ENCODE assay signal across 8 cellular contexts in the genomic region with DNA sequence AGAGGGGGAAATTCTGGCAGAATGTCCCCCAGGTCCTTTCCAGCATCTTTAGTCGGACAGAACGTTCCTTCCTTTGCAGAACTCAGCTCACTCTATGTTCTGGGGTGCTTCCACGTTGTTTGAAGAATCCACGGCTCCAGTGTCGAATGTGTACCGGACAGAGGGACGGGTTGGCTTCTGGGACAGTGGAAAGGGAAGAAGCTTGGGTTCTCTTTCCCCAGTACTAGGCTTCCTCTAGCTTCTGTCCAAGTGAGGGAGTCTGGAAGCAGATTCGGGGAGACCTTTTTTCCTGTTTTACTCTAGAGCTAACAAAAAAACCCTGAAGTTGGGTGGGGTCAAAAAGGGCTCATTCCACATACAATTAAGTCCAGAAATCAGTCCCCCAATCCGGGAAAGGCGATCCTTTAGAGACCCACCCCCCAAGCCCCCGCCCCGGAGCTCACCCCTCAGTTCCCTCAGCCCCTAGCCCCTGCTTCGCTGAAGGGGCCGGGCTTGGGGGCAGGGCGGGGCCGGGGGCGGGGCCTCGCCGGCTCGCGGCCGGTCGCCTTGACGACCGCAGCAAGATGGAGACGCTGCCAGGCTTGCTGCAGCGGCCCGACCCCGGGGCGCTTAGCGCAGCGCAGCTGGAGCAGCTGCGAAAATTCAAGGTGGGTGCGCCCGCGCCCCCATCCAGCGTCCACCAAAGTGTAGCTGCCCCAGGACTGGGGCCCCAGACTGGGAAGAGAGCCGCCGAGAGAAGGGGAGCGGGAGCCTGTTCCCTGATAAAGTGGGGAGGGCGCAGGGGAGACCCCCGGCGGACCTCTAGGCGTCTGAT. TPM values are rescaled to one million over a fixed set of nuclear protein-coding genes. Genes with fewer than 3 reads are reported as not detected.
DNase-seq lines count a peak whose midpoint lies in the region; ATAC-seq and TF ChIP-seq lines count a peak whose summit lies in the region.

A gene with protein sequence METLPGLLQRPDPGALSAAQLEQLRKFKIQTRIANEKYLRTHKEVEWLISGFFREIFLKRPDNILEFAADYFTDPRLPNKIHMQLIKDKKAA (plus strand): TSS at position 549 of the 814 bp plus-strand sequence. CDS start 15 bp downstream, at position 564.

- no peaks in the 10 kb centered on the region for H3K79me2 ChIP-seq in OCI-LY7 (ENCODE audit: insufficient read depth, low read depth, low read length)

- no peaks in the 10 kb centered on the region for H3K36me3 ChIP-seq in CD4-positive, CD25-positive, alpha-beta regulatory T cell (ENCODE audit: control insufficient read depth, insufficient read depth, low read length)
- H3K36me3 ChIP-seq in OCI-LY7 (ENCODE audit: insufficient read depth, low read length) (no peaks in the 10 kb centered on the region), iPS DF 6.9 (ENCODE audit: control insufficient read depth, insufficient read depth, low read length) (no peaks in the 10 kb centered on the region), skeletal muscle tissue (ENCODE audit: control insufficient read depth in 3 of 3, insufficient read depth in 3 of 3, low read length in 3 of 3) (no peaks in the 10 kb centered on the region)

- CTCF ChIA-PET in OCI-LY7 (lab: Charles Lee; ENCODE audit: unreplicated experiment) = interaction anchor here (0.7 kb wide), 1 partner anchor 277 kb away, joined by 8 read pairs; no protein-coding TSS in a partner anchor

- ATAC-seq in CD4-positive, CD25-positive, alpha-beta regulatory T cell (ENCODE audit: low read depth in 2 of 2) = peak; percentile 73 to 83
- ATAC-seq in GM21576 (IDR thresholded peaks at IDR 0.05; ENCODE audit: unreplicated experiment) = peak; percentile 47
- ATAC-seq in HG02852 (IDR thresholded peaks at IDR 0.05; ENCODE audit: unreplicated experiment) = no peak

- H3K27ac Mint-ChIP-seq in CD4-positive, CD25-positive, alpha-beta regulatory T cell = peak within 1 kb of the TSS; percentile 2 to 59 (median 23)
- peak within 1 kb of the TSS; percentile 26 for H3K27ac Mint-ChIP-seq in activated naive CD8-positive, alpha-beta T cell treated with anti-CD3 and anti-CD28 coated beads for 36 hours

- H3K27me3 Mint-ChIP-seq in CD4-positive, CD25-positive, alpha-beta regulatory T cell = peaks cover 90% of the 10 kb centered on the region
- peaks cover 89% of the 10 kb centered on the region for H3K27me3 Mint-ChIP-seq in activated naive CD8-positive, alpha-beta T cell treated with anti-CD3 and anti-CD28 coated beads for 36 hours

- H3K9me2 ChIP-seq in OCI-LY7 (ENCODE audit: insufficient read depth, low read length) = no peaks in the 10 kb centered on the region

- peak within 1 kb of the TSS; percentile 78 to 82 (median 79) for H3K9ac ChIP-seq in skeletal muscle tissue (ENCODE audit: low read depth in 1 of 3, low read length in 3 of 3)

- intact Hi-C loops in OCI-LY7 (cut with micrococcal nuclease; ENCODE audit: unreplicated experiment) = loop anchor here (5.0 kb wide), 1 partner anchor 129 kb away; no protein-coding TSS in a partner anchor

- peak; percentile 40 to 57 (median 42) for DNase-seq in CD4-positive, CD25-positive, alpha-beta regulatory T cell
- DNase-seq in OCI-LY7 (ENCODE audit: low spot score) (peak; percentile 56), iPS DF 6.9 (ENCODE audit: low read depth, low spot score) (no peak)
- DNase-seq in activated naive CD8-positive, alpha-beta T cell treated with anti-CD3 and anti-CD28 coated beads for 36 hours = peak; percentile 53
- DNase-seq in NK-92 treated with Interleukin-12 subunit alpha and Interleukin-12 subunit beta, amount 100 ng/mL, for 24 hours (lab: John Stamatoyannopoulos, UW) = no peak

- H3K4me1 ChIP-seq in CD4-positive, CD25-positive, alpha-beta regulatory T cell (ENCODE audit: control insufficient read depth, insufficient read depth, low read length, poor library complexity, severe bottlenecking) = peaks cover 30% of the 10 kb centered on the region
- H3K4me1 ChIP-seq in OCI-LY7 (ENCODE audit: insufficient read depth, low read length, poor library complexity, severe bottlenecking) = peaks cover 16% of the 10 kb centered on the region
- H3K4me1 ChIP-seq in iPS DF 6.9 (ENCODE audit: control insufficient read depth, insufficient read depth, low read length) = 0 out of 2 replicates have a peak, but pooled peaks cover 2% of the 10 kb centered on the region
- peaks cover 13 to 22% (median 19%) of the 10 kb centered on the region in 3 donors for H3K4me1 ChIP-seq in skeletal muscle tissue (ENCODE audit: control insufficient read depth in 3 of 3, insufficient read depth in 3 of 3, low read length in 3 of 3)

- peaks cover 0 to 6% (median 0%) of the 10 kb centered on the region in 7 donors for H3K9me3 Mint-ChIP-seq in CD4-positive, CD25-positive, alpha-beta regulatory T cell
- H3K9me3 Mint-ChIP-seq in activated naive CD8-positive, alpha-beta T cell treated with anti-CD3 and anti-CD28 coated beads for 36 hours = no peaks in the 10 kb centered on the region

- H3K4me3 Mint-ChIP-seq in CD4-positive, CD25-positive, alpha-beta regulatory T cell = peak within 1 kb of the TSS; percentile 10 to 90 (median 81)
- peak within 1 kb of the TSS; percentile 74 for H3K4me3 Mint-ChIP-seq in activated naive CD8-positive, alpha-beta T cell treated with anti-CD3 and anti-CD28 coated beads for 36 hours

- H3K4me2 ChIP-seq in OCI-LY7 (ENCODE audit: low read length) = peak within 1 kb of the TSS; percentile 83

- H3K36me3 Mint-ChIP-seq in CD4-positive, CD25-positive, alpha-beta regulatory T cell = no peaks in the 10 kb centered on the region
- H3K36me3 Mint-ChIP-seq in activated naive CD8-positive, alpha-beta T cell treated with anti-CD3 and anti-CD28 coated beads for 36 hours = no peaks in the 10 kb centered on the region

- H2AFZ ChIP-seq in OCI-LY7 (ENCODE audit: low read length) = peak within 1 kb of the TSS; percentile 60

- peaks cover 0 to 35% (median 13%) of the 10 kb centered on the region in 4 donors for H3K4me1 Mint-ChIP-seq in CD4-positive, CD25-positive, alpha-beta regulatory T cell
- H3K4me1 Mint-ChIP-seq in activated naive CD8-positive, alpha-beta T cell treated with anti-CD3 and anti-CD28 coated beads for 36 hours = peaks cover 18% of the 10 kb centered on the region

- POLR2A ChIA-PET in OCI-LY7 (lab: Charles Lee) = interaction anchor here (0.6 kb wide), 2 partner anchors 29 to 79 kb away, joined by 3 to 5 read pairs; no protein-coding TSS in a partner anchor

- no peaks in the 10 kb centered on the region for H3K9me3 ChIP-seq in CD4-positive, CD25-positive, alpha-beta regulatory T cell (ENCODE audit: control insufficient read depth in 2 of 2, low read length in 2 of 2)
- no peaks in the 10 kb centered on the region for H3K9me3 ChIP-seq in OCI-LY7 (ENCODE audit: low read length)
- H3K9me3 ChIP-seq in iPS DF 6.9 (ENCODE audit: control insufficient read depth, insufficient read depth, low read length) = no peaks in the 10 kb centered on the region
- no peaks in the 10 kb centered on the region for H3K9me3 ChIP-seq in skeletal muscle tissue (ENCODE audit: control insufficient read depth in 3 of 3, low read length in 3 of 3)

- no TSS peak for BruUV-seq in OCI-LY7 (replicated peaks; lab: Mats Ljungman, UMichigan)

- peak within 1 kb of the TSS; percentile 81 for H3K4me3 ChIP-seq in CD4-positive, CD25-positive, alpha-beta regulatory T cell (ENCODE audit: low read depth, low read length)
- H3K4me3 ChIP-seq in OCI-LY7 (ENCODE audit: low read depth, low read length, poor library complexity, severe bottlenecking) = peak within 1 kb of the TSS; percentile 68
- H3K4me3 ChIP-seq in iPS DF 6.9 (ENCODE audit: low read length) = peak within 1 kb of the TSS; percentile 60; the same call in 1 of the 2 replicates
- H3K4me3 ChIP-seq in skeletal muscle tissue (ENCODE audit: low read length in 3 of 3) = peak within 1 kb of the TSS; percentile 72 to 83 (median 74)

- H3K27ac ChIP-seq in CD4-positive, CD25-positive, alpha-beta regulatory T cell (ENCODE audit: insufficient read depth, low read length, poor library complexity, severe bottlenecking) = no peak within 1 kb of the TSS
- H3K27ac ChIP-seq in OCI-LY7 (ENCODE audit: low read depth, low read length, poor library complexity, severe bottlenecking) (no peak within 1 kb of the TSS), iPS DF 6.9 (ENCODE audit: low read length) (no peak within 1 kb of the TSS), skeletal muscle tissue (ENCODE audit: low read depth, low read length) (peak within 1 kb of the TSS; percentile 89)

- peaks cover 48% of the 10 kb centered on the region for H3K27me3 ChIP-seq in CD4-positive, CD25-positive, alpha-beta regulatory T cell (ENCODE audit: control insufficient read depth, insufficient read depth, low read length)
- H3K27me3 ChIP-seq in iPS DF 6.9 (ENCODE audit: control insufficient read depth, insufficient read depth, low read length) (peaks cover 14% of the 10 kb centered on the region; the same call in 1 of the 2 replicates), skeletal muscle tissue (ENCODE audit: control insufficient read depth in 3 of 3, insufficient read depth in 3 of 3, low read length in 3 of 3) (peaks cover 7 to 9% (median 8%) of the 10 kb centered on the region in 3 donors)

- no peak; the same call in none of the 2 replicates for TF ChIP-seq CTCF in OCI-LY7 (conservative IDR thresholded peaks at IDR 0.05; ENCODE audit: low read length)

- no peaks in the 10 kb centered on the region for H4K20me1 ChIP-seq in OCI-LY7 (ENCODE audit: insufficient read depth, low read length)

- no CpG with 5 or more reads among the region's 44 CpGs for WGBS in iPS DF 6.9 (ENCODE audit: insufficient coverage, insufficient read length)

RNA-seq across cellular contexts. Expression of the gene that starts here (rescaled TPM):
- not detected for total RNA-seq in CD4-positive, CD25-positive, alpha-beta regulatory T cell
- polyA plus RNA-seq in CD4-positive, CD25-positive, alpha-beta regulatory T cell = not detected
- not detected in 2 replicates for total RNA-seq in OCI-LY7 (2014; rRNA removed; shearing (Covaris generic))
- total RNA-seq in OCI-LY7 (2022) (not detected in 2 replicates), skeletal muscle tissue (not detected)
- not detected for total RNA-seq in activated naive CD8-positive, alpha-beta T cell treated with anti-CD3 and anti-CD28 coated beads for 36 hours

Comparison
In these comparisons a context has a peak if more than half of its experiments do, and no peak if none do; other contexts are left out.
1. Peak in DNase-seq, ATAC-seq and H3K4me3 ChIP-seq in CD4-positive, CD25-positive, alpha-beta regulatory T cell; RNA of the gene not detected or under 1 TPM.
2. Peak in DNase-seq, H3K4me3 ChIP-seq and H3K4me2 ChIP-seq in OCI-LY7; RNA of the gene not detected or under 1 TPM.
3. Peak in DNase-seq in activated naive CD8-positive, alpha-beta T cell treated with anti-CD3 and anti-CD28 coated beads for 36 hours; RNA of the gene not detected or under 1 TPM.